ENCODE assay signal across 1 cellular context in the genomic region with DNA sequence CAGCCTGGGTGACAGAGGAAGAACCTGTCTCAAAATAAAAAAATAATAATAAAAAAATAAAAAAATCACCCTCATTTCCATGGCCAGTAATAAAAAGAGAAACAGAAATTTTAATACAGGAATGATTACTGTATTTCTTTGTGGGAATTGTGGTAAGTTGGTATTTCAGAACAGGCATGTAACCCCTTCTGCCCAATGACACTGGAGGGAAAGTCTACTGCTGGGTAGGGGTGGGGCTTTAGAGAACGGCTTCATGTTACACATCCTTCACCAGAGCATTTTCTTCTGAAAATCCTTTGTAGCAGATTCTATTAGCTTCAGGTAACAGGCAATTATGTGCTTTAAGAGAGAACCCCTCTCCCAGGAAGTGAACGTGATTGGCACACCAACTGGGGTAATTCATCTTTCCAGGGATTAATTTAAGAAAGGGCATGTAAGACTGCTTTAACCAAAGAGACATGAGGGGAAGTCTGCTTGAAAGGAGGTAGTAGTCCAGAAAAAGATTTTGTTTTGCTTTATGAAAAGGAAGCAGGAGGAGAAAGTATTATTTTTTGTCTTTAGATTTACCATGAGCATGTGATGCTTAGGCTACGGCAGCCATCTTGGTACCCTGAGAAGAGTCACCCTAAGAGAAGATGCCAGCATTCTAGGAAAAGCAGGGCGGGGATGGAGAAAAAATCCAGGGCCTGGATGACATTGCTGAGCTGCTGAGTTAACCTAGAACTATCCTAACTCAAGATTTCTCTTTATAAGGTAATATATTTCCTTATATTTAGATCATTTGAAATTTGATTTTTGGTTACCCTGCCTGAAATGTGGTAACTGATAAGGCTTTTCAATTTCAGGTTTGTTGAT.
TF ChIP-seq lines count a peak whose summit lies in the region.

No MANE protein-coding gene starts in this region.

TF ChIP-seq in HepG2, 621 proteins besides CTCF, POLR2A, EP300 and RAD21:
- TF ChIP-seq, protein P1, sequence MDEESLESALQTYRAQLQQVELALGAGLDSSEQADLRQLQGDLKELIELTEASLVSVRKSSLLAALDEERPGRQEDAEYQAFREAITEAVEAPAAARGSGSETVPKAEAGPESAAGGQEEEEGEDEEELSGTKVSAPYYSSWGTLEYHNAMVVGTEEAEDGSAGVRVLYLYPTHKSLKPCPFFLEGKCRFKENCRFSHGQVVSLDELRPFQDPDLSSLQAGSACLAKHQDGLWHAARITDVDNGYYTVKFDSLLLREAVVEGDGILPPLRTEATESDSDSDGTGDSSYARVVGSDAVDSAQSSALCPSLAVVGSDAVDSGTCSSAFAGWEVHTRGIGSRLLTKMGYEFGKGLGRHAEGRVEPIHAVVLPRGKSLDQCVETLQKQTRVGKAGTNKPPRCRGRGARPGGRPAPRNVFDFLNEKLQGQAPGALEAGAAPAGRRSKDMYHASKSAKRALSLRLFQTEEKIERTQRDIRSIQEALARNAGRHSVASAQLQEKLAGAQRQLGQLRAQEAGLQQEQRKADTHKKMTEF (CRISPR knock-in tag; IDR thresholded peaks at IDR 0.05): no peak
- TF ChIP-seq ZNF17 (CRISPR knock-in tag; IDR thresholded peaks at IDR 0.05): no peak
- no peak for TF ChIP-seq REXO4 (CRISPR knock-in tag; IDR thresholded peaks at IDR 0.05; ENCODE audit: borderline replicate concordance)
- no peak for TF ChIP-seq ATAD3A (CRISPR knock-in tag; IDR thresholded peaks at IDR 0.05)
- no peak for TF ChIP-seq HES4 (CRISPR knock-in tag; IDR thresholded peaks at IDR 0.05; ENCODE audit: borderline replicate concordance)
- TF ChIP-seq ZFP37 (CRISPR knock-in tag; IDR thresholded peaks at IDR 0.05; ENCODE audit: borderline replicate concordance): no peak
- TF ChIP-seq MED8 (CRISPR knock-in tag; IDR thresholded peaks at IDR 0.05; ENCODE audit: insufficient replicate concordance): no peak
- no peak for TF ChIP-seq ZNF431 (CRISPR knock-in tag; IDR thresholded peaks at IDR 0.05; ENCODE audit: borderline replicate concordance, low read depth)
- TF ChIP-seq, protein P2, sequence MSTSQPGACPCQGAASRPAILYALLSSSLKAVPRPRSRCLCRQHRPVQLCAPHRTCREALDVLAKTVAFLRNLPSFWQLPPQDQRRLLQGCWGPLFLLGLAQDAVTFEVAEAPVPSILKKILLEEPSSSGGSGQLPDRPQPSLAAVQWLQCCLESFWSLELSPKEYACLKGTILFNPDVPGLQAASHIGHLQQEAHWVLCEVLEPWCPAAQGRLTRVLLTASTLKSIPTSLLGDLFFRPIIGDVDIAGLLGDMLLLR (CRISPR knock-in tag; IDR thresholded peaks at IDR 0.05): no peak
- no peak for TF ChIP-seq ZNF180 (CRISPR knock-in tag; IDR thresholded peaks at IDR 0.05; ENCODE audit: borderline replicate concordance, low read depth)
- TF ChIP-seq, protein P3, sequence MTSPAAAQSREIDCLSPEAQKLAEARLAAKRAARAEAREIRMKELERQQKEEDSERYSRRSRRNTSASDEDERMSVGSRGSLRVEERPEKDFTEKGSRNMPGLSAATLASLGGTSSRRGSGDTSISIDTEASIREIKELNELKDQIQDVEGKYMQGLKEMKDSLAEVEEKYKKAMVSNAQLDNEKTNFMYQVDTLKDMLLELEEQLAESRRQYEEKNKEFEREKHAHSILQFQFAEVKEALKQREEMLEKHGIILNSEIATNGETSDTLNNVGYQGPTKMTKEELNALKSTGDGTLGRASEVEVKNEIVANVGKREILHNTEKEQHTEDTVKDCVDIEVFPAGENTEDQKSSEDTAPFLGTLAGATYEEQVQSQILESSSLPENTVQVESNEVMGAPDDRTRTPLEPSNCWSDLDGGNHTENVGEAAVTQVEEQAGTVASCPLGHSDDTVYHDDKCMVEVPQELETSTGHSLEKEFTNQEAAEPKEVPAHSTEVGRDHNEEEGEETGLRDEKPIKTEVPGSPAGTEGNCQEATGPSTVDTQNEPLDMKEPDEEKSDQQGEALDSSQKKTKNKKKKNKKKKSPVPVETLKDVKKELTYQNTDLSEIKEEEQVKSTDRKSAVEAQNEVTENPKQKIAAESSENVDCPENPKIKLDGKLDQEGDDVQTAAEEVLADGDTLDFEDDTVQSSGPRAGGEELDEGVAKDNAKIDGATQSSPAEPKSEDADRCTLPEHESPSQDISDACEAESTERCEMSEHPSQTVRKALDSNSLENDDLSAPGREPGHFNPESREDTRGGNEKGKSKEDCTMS (CRISPR knock-in tag; conservative IDR thresholded peaks at IDR 0.05): no peak
- TF ChIP-seq, protein P4, sequence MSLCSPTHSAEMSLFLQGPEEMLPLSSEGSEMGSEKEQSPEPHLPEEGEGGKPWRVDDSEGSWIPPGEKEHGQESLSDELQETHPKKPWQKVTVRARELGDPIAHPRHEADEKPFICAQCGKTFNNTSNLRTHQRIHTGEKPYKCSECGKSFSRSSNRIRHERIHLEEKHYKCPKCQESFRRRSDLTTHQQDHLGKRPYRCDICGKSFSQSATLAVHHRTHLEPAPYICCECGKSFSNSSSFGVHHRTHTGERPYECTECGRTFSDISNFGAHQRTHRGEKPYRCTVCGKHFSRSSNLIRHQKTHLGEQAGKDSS (CRISPR knock-in tag; IDR thresholded peaks at IDR 0.05; ENCODE audit: borderline replicate concordance, low read depth): no peak
- TF ChIP-seq ZNF224 (CRISPR knock-in tag; IDR thresholded peaks at IDR 0.05): no peak
TF ChIP-seq in HepG2: peak in this region for 0.
